In the genomic region with DNA sequence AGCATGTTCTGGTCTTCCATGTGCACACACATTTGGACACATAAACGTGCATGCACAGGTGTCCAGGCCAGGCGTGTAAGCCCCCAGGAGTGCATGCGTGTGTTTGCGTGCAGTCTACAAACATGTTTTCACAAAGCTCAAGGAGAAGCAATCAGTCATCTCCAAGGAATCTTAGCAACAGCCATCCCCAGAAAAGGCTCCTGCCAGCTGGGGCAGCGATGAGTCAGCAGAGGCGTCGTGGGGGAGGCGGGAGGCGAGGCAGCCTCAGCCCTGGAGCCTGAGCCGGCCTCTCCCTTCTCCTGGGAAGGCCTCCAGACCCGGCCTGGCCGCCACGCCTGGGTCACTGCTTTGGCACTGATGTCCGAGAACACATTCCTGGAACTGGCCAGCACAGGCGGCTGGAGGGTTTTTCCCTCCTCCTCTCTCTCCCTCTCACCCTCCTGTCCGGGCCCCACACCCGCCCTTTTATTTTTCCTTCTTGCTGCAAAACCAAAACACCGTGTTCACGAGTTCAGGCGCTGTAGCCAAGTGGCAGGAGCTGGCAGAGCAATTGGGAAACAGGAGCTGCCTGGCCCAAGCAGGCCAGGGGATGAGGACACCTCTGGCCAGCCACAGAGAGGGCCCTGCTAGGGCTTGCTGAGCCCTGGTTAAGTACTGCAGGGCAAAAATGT, we compare ENCODE assay signal across 8 cellular contexts.
DNase-seq lines count a peak whose midpoint lies in the region; FAIRE-seq lines count a peak whose summit lies in the region.

No MANE protein-coding gene starts in this region.

- H3K27ac ChIP-seq in caudate nucleus (ENCODE audit: low read depth, low read length), result peak overlapping the region; percentile 82
- peak overlapping the region; percentile 15 to 98 (median 89) for H3K27ac ChIP-seq in skin epidermis

- DNase-seq in 8988T (peak; percentile 87), GM04504 (ENCODE audit: low read depth) (peak; percentile 98), NCI-H510A treated with DMSO at 0.1 percent for 48 hours (lab: John Stamatoyannopoulos, UW) (peak; percentile 56), caudate nucleus (lab: John Stamatoyannopoulos, UW) (peak in 57 of 61 donors; percentile 26 to 95 (median 78)), NCI-H128 (lab: John Stamatoyannopoulos, UW; ENCODE audit: unreplicated experiment) (no peak), GM19240 (ENCODE audit: insufficient read length, low spot score) (no peak)

- peak; percentile 89 for FAIRE-seq in islet of Langerhans (lab: Jason Lieb, UNC)

- H3K4me3 ChIP-seq in skin epidermis, result no peak overlapping the region

Comparison
In these comparisons a context has a peak if more than half of its experiments do, and no peak if none do; other contexts are left out.
1. DNase-seq: peak in 8988T (single experiment), GM04504 (single experiment), NCI-H510A treated with DMSO at 0.1 percent for 48 hours (single experiment) and caudate nucleus (57 of 61); none in NCI-H128 (single experiment) and GM19240 (single experiment).